In the genomic region with DNA sequence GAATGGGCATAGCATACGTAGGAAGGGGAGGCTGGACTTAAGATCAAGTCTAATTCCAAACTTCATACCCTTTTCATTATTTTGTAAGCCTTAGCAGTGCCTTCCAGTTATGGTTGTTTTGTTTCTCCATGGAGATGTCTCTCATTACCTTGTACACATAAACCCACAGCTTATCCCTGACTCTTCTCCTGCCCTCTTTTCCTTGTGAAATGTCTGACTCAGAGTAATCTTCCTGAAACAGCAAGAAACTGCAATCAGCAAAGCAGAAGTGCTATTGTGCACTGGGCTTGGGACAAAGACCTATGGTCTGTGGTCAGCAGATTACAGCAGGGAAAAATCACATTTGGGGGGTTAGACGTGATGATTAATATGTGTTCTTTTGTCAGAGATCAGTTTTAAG, we compare ENCODE assay signal across 1 cellular context.
TF ChIP-seq lines count a peak whose summit lies in the region.

No MANE protein-coding gene starts in this region.

TF ChIP-seq in HepG2, 621 proteins besides CTCF, POLR2A, EP300 and RAD21 (continued from another document):
- no peak for TF ChIP-seq KLF11 (CRISPR knock-in tag; IDR thresholded peaks at IDR 0.05)
- no peak for TF ChIP-seq MATR3 (CRISPR knock-in tag; IDR thresholded peaks at IDR 0.05)
- TF ChIP-seq CENPX (CRISPR knock-in tag; IDR thresholded peaks at IDR 0.05): no peak
- no peak for TF ChIP-seq ETS1 (CRISPR knock-in tag; IDR thresholded peaks at IDR 0.05)
- no peak for TF ChIP-seq ZNF878 (CRISPR knock-in tag; IDR thresholded peaks at IDR 0.05)
- no peak for TF ChIP-seq ZFP82 (CRISPR knock-in tag; IDR thresholded peaks at IDR 0.05; ENCODE audit: borderline replicate concordance)
- no peak for TF ChIP-seq POGK (CRISPR knock-in tag; conservative IDR thresholded peaks at IDR 0.05)
- no peak for TF ChIP-seq ZNF3 (CRISPR knock-in tag; IDR thresholded peaks at IDR 0.05)
- TF ChIP-seq, protein P1, sequence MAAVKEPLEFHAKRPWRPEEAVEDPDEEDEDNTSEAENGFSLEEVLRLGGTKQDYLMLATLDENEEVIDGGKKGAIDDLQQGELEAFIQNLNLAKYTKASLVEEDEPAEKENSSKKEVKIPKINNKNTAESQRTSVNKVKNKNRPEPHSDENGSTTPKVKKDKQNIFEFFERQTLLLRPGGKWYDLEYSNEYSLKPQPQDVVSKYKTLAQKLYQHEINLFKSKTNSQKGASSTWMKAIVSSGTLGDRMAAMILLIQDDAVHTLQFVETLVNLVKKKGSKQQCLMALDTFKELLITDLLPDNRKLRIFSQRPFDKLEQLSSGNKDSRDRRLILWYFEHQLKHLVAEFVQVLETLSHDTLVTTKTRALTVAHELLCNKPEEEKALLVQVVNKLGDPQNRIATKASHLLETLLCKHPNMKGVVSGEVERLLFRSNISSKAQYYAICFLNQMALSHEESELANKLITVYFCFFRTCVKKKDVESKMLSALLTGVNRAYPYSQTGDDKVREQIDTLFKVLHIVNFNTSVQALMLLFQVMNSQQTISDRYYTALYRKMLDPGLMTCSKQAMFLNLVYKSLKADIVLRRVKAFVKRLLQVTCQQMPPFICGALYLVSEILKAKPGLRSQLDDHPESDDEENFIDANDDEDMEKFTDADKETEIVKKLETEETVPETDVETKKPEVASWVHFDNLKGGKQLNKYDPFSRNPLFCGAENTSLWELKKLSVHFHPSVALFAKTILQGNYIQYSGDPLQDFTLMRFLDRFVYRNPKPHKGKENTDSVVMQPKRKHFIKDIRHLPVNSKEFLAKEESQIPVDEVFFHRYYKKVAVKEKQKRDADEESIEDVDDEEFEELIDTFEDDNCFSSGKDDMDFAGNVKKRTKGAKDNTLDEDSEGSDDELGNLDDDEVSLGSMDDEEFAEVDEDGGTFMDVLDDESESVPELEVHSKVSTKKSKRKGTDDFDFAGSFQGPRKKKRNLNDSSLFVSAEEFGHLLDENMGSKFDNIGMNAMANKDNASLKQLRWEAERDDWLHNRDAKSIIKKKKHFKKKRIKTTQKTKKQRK (IDR thresholded peaks at IDR 0.05; ENCODE audit: low read length): no peak
- TF ChIP-seq ZNF331 (CRISPR knock-in tag; IDR thresholded peaks at IDR 0.05): no peak
- TF ChIP-seq CC2D1A (CRISPR knock-in tag; IDR thresholded peaks at IDR 0.05): no peak
- TF ChIP-seq ZBTB21 (CRISPR knock-in tag; IDR thresholded peaks at IDR 0.05): no peak
- no peak for TF ChIP-seq HNF4A (CRISPR knock-in tag; IDR thresholded peaks at IDR 0.05)
- TF ChIP-seq FOXK2 (IDR thresholded peaks at IDR 0.05): no peak
- TF ChIP-seq ZSCAN25 (CRISPR knock-in tag; IDR thresholded peaks at IDR 0.05): no peak
